1 cellular context compared by ENCODE assay signal in the genomic region with DNA sequence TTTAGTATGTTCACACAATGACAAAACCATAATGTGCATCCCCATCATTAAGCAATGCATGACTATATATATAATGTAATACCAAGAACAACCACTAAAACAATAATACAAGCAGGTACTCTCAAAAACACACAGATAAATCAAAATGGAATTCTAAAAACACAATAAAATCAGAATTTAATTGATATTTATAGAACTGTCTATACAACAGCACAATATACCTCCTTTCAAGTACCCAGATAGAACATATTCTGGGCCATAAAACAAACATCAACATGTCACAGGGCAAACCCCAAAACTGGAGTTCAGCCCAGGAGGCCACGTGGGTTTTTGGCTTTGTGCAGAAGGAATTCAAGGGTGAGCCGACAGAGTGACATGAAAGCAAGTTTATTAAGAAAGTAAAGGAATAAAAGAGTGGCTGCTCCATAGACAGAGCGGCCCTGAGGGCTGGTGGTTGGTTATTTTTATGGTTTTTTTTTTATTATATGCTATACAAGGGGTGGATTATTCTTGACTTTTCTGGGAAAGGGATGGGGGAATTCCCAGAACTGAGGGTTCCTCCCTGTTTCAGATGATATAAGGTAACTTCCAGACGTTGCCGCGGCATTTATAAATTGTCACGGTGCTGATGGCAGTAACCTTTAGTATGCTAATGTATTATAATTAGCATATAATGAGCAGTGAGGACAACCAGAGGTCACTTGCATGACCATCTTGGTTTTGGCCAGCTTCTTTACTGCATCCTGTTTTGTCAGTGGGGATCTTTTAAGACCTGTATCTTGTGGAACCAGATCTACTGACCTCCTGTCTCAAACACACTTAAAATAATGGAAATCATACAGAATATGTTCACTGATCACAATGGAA.
A peak's percentile ranks its signal among the peaks of the same experiment; 100 is the strongest.
TF ChIP-seq lines count a peak whose summit lies in the region.

No MANE protein-coding gene starts in this region.

TF ChIP-seq in K562, 482 proteins besides CTCF, POLR2A, EP300 and RAD21 (continued from another document):
- TF ChIP-seq, protein P1, sequence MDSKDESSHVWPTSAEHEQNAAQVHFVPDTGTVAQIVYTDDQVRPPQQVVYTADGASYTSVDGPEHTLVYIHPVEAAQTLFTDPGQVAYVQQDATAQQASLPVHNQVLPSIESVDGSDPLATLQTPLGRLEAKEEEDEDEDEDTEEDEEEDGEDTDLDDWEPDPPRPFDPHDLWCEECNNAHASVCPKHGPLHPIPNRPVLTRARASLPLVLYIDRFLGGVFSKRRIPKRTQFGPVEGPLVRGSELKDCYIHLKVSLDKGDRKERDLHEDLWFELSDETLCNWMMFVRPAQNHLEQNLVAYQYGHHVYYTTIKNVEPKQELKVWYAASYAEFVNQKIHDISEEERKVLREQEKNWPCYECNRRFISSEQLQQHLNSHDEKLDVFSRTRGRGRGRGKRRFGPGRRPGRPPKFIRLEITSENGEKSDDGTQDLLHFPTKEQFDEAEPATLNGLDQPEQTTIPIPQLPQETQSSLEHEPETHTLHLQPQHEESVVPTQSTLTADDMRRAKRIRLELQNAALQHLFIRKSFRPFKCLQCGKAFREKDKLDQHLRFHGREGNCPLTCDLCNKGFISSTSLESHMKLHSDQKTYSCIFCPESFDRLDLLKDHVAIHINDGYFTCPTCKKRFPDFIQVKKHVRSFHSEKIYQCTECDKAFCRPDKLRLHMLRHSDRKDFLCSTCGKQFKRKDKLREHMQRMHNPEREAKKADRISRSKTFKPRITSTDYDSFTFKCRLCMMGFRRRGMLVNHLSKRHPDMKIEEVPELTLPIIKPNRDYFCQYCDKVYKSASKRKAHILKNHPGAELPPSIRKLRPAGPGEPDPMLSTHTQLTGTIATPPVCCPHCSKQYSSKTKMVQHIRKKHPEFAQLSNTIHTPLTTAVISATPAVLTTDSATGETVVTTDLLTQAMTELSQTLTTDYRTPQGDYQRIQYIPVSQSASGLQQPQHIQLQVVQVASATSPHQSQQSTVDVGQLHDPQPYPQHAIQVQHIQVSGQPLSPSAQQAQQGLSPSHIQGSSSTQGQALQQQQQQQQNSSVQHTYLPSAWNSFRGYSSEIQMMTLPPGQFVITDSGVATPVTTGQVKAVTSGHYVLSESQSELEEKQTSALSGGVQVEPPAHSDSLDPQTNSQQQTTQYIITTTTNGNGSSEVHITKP (IDR thresholded peaks at IDR 0.05; ENCODE audit: partially characterized antibody) = no peak
- no peak for TF ChIP-seq POLR3G (IDR thresholded peaks at IDR 0.05; ENCODE audit: extremely low read depth, insufficient read length, insufficient replicate concordance)
- no peak for TF ChIP-seq PCBP2 (IDR thresholded peaks at IDR 0.05; ENCODE audit: low read depth, low read length, poor library complexity, severe bottlenecking)
- TF ChIP-seq ZNF124 (CRISPR knock-in tag; IDR thresholded peaks at IDR 0.05) = no peak
- peak; percentile 34; the same call in 1 of the 2 replicates for TF ChIP-seq NFIC (IDR thresholded peaks at IDR 0.05)
- TF ChIP-seq IFI16 (CRISPR knock-in tag; IDR thresholded peaks at IDR 0.05) = no peak
- TF ChIP-seq MXI1 (IDR thresholded peaks at IDR 0.05; ENCODE audit: low read depth, low read length) = 0 out of 2 replicates have a peak, but pooled peaks have one; percentile 64
- TF ChIP-seq JUNB (CRISPR knock-in tag; conservative IDR thresholded peaks at IDR 0.05) = no peak
- no peak for TF ChIP-seq BDP1 (IDR thresholded peaks at IDR 0.05; ENCODE audit: insufficient read depth, insufficient read length)
- no peak for TF ChIP-seq BCL6 (CRISPR knock-in tag; IDR thresholded peaks at IDR 0.05)
- TF ChIP-seq, protein P2, sequence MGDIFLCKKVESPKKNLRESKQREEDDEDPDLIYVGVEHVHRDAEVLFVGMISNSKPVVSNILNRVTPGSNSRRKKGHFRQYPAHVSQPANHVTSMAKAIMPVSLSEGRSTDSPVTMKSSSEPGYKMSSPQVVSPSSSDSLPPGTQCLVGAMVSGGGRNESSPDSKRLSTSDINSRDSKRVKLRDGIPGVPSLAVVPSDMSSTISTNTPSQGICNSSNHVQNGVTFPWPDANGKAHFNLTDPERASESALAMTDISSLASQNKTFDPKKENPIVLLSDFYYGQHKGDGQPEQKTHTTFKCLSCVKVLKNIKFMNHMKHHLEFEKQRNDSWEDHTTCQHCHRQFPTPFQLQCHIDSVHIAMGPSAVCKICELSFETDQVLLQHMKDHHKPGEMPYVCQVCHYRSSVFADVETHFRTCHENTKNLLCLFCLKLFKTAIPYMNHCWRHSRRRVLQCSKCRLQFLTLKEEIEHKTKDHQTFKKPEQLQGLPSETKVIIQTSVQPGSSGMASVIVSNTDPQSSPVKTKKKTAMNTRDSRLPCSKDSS (IDR thresholded peaks at IDR 0.05; ENCODE audit: low read depth, partially characterized antibody) = no peak
- TF ChIP-seq HSF4 (CRISPR knock-in tag; IDR thresholded peaks at IDR 0.05; ENCODE audit: borderline replicate concordance) = no peak
- TF ChIP-seq MEIS2 (IDR thresholded peaks at IDR 0.05; ENCODE audit: partially characterized antibody) = no peak
- no peak for TF ChIP-seq HMG20B (CRISPR knock-in tag; IDR thresholded peaks at IDR 0.05)
- TF ChIP-seq, protein P3, sequence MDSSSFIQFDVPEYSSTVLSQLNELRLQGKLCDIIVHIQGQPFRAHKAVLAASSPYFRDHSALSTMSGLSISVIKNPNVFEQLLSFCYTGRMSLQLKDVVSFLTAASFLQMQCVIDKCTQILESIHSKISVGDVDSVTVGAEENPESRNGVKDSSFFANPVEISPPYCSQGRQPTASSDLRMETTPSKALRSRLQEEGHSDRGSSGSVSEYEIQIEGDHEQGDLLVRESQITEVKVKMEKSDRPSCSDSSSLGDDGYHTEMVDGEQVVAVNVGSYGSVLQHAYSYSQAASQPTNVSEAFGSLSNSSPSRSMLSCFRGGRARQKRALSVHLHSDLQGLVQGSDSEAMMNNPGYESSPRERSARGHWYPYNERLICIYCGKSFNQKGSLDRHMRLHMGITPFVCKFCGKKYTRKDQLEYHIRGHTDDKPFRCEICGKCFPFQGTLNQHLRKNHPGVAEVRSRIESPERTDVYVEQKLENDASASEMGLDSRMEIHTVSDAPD (CRISPR knock-in tag; IDR thresholded peaks at IDR 0.05) = no peak
- TF ChIP-seq, protein P4, sequence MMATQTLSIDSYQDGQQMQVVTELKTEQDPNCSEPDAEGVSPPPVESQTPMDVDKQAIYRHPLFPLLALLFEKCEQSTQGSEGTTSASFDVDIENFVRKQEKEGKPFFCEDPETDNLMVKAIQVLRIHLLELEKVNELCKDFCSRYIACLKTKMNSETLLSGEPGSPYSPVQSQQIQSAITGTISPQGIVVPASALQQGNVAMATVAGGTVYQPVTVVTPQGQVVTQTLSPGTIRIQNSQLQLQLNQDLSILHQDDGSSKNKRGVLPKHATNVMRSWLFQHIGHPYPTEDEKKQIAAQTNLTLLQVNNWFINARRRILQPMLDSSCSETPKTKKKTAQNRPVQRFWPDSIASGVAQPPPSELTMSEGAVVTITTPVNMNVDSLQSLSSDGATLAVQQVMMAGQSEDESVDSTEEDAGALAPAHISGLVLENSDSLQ (IDR thresholded peaks at IDR 0.05) = peak; percentile 32; the same call in 1 of the 2 replicates
- peak; percentile 30; the same call in 1 of the 2 replicates for TF ChIP-seq L3MBTL2 (IDR thresholded peaks at IDR 0.05)
- no peak for TF ChIP-seq SRSF9 (IDR thresholded peaks at IDR 0.05; ENCODE audit: borderline replicate concordance, low read depth, low read length)
- no peak for TF ChIP-seq EWSR1 (IDR thresholded peaks at IDR 0.05; ENCODE audit: borderline replicate concordance, low read depth, partially characterized antibody)
